11 cellular contexts compared by ENCODE assay signal in genomic region chr1:101653482-101653946, GRCh38.
A peak's percentile ranks its signal among the peaks of the same experiment; 100 is the strongest.
DNase-seq lines count a peak whose midpoint lies in the region; ATAC-seq lines count a peak whose summit lies in the region.
"Had no signal": no experiment of that assay in that cellular context is flagged by ENCODE, and none has a peak within 500 bp of the region (broad histone marks: within the 10 kb centered on the region; RNA-seq: fewer than 3 reads in every experiment).

No MANE protein-coding gene starts in this region.

- DNase-seq in D341Med (ENCODE audit: low spot score) (peak; percentile 43), HT-29 (ENCODE audit: low spot score) (peak; percentile 53), UCSD-AML1 (lab: John Stamatoyannopoulos, UW; ENCODE audit: unreplicated experiment) (peak; percentile 6), iris pigment epithelial cell (ENCODE audit: low read depth) (peak; percentile 28), NCI-H2227 treated with DMSO at 0.1 percent for 48 hours (lab: John Stamatoyannopoulos, UW) (no peak)
- no peak for DNase-seq in stimulated activated CD4-positive, alpha-beta T cell treated with anti-CD3 and anti-CD28 coated beads, Interleukin-4, amount 100 ng/mL, for 1 hour
- DNase-seq in activated naive CD8-positive, alpha-beta T cell treated with anti-CD3 and anti-CD28 coated beads for 36 hours, result no peak
- DNase-seq: activated CD8-positive, alpha-beta memory T cell treated with anti-CD3 and anti-CD28 coated beads, Interleukin-2, amount 50 U/mL, for 4 hours; pancreas; stimulated activated naive CD4-positive, alpha-beta T cell treated with Interleukin-2 at 50 U/mL for 16 hours had no signal

- no peaks in the 10 kb centered on the region for H3K36me3 Mint-ChIP-seq in activated naive CD8-positive, alpha-beta T cell treated with anti-CD3 and anti-CD28 coated beads for 36 hours

- peaks cover 8% of the 10 kb centered on the region for H3K27me3 Mint-ChIP-seq in activated naive CD8-positive, alpha-beta T cell treated with anti-CD3 and anti-CD28 coated beads for 36 hours

- no peak overlapping the region for H3K4me3 Mint-ChIP-seq in activated naive CD8-positive, alpha-beta T cell treated with anti-CD3 and anti-CD28 coated beads for 36 hours

- no peak for ATAC-seq in HG03280 (IDR thresholded peaks at IDR 0.05; ENCODE audit: unreplicated experiment)
- ATAC-seq: pancreas had no signal

- H3K4me1 Mint-ChIP-seq in activated naive CD8-positive, alpha-beta T cell treated with anti-CD3 and anti-CD28 coated beads for 36 hours, result no peaks in the 10 kb centered on the region

- H3K9me3 Mint-ChIP-seq in activated naive CD8-positive, alpha-beta T cell treated with anti-CD3 and anti-CD28 coated beads for 36 hours, result peaks cover 10% of the 10 kb centered on the region

- H3K27ac Mint-ChIP-seq in activated naive CD8-positive, alpha-beta T cell treated with anti-CD3 and anti-CD28 coated beads for 36 hours, result no peak overlapping the region

Comparison
In these comparisons a context has a peak if more than half of its experiments do, and no peak if none do; other contexts are left out.
1. DNase-seq: peak in D341Med (single experiment), HT-29 (single experiment), UCSD-AML1 (single experiment) and iris pigment epithelial cell (single experiment); none in NCI-H2227 treated with DMSO at 0.1 percent for 48 hours (single experiment), stimulated activated CD4-positive, alpha-beta T cell treated with anti-CD3 and anti-CD28 coated beads, Interleukin-4, amount 100 ng/mL, for 1 hour (single experiment) and activated naive CD8-positive, alpha-beta T cell treated with anti-CD3 and anti-CD28 coated beads for 36 hours (single experiment).